Comparison of ENCODE assay signal across 2 cellular contexts in the genomic region with DNA sequence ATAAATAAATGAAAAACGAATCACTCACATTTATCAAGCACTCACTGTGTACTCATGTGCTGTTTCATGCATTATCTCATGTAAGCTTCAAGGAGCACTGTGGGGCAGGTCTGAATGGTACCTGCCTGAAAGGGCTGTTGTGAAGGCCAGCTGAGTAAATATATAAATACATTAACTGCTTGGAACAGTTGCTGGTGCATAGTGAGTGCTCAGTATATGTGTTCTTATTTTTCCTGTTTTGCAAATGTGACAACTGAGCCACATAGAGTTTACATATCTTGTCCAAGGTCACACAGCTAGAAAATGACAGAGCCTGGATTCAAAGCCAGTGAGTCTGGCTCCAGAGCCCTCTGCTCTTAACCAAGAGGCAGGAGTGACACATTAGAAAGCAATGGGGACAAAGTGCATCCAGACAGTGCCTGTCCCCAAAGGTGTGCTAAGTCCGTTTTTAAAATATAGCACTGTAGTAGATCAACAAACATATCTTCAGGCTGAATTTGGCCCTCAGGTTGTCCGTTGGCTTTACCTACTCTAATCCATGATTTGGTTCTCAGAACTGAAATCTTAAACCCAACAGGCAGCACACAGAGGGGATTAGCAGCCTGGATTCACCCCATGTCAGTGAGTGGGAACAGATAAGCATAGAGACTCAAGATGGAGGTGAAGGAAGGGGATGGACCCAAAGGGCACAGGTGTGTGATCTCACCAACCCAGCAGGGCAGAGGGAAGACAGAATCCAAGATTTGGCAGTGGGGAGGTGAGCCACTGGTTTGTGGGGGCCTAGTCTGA.
TF ChIP-seq lines count a peak whose summit lies in the region.

No MANE protein-coding gene starts in this region.

TF ChIP-seq in HCT116, 20 proteins besides CTCF, POLR2A, EP300 and RAD21 (continued from another document):
- TF ChIP-seq, protein P1, sequence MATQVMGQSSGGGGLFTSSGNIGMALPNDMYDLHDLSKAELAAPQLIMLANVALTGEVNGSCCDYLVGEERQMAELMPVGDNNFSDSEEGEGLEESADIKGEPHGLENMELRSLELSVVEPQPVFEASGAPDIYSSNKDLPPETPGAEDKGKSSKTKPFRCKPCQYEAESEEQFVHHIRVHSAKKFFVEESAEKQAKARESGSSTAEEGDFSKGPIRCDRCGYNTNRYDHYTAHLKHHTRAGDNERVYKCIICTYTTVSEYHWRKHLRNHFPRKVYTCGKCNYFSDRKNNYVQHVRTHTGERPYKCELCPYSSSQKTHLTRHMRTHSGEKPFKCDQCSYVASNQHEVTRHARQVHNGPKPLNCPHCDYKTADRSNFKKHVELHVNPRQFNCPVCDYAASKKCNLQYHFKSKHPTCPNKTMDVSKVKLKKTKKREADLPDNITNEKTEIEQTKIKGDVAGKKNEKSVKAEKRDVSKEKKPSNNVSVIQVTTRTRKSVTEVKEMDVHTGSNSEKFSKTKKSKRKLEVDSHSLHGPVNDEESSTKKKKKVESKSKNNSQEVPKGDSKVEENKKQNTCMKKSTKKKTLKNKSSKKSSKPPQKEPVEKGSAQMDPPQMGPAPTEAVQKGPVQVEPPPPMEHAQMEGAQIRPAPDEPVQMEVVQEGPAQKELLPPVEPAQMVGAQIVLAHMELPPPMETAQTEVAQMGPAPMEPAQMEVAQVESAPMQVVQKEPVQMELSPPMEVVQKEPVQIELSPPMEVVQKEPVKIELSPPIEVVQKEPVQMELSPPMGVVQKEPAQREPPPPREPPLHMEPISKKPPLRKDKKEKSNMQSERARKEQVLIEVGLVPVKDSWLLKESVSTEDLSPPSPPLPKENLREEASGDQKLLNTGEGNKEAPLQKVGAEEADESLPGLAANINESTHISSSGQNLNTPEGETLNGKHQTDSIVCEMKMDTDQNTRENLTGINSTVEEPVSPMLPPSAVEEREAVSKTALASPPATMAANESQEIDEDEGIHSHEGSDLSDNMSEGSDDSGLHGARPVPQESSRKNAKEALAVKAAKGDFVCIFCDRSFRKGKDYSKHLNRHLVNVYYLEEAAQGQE (IDR thresholded peaks at IDR 0.05; ENCODE audit: low read depth), result no peak
- no peak for TF ChIP-seq CBX3 (IDR thresholded peaks at IDR 0.05; ENCODE audit: low read depth)
- no peak for TF ChIP-seq JUND (IDR thresholded peaks at IDR 0.05)
- no peak for TF ChIP-seq SIN3A (IDR thresholded peaks at IDR 0.05; ENCODE audit: low read depth)
- no peak for TF ChIP-seq CEBPB (IDR thresholded peaks at IDR 0.05; ENCODE audit: low read depth)
- TF ChIP-seq SP1 (IDR thresholded peaks at IDR 0.05; ENCODE audit: low read depth), result no peak
- TF ChIP-seq, protein P2, sequence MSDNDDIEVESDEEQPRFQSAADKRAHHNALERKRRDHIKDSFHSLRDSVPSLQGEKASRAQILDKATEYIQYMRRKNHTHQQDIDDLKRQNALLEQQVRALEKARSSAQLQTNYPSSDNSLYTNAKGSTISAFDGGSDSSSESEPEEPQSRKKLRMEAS (IDR thresholded peaks at IDR 0.05), result no peak

TF ChIP-seq in liver, 16 proteins besides CTCF, POLR2A, EP300 and RAD21 (continued from another document):
- TF ChIP-seq, protein P3, sequence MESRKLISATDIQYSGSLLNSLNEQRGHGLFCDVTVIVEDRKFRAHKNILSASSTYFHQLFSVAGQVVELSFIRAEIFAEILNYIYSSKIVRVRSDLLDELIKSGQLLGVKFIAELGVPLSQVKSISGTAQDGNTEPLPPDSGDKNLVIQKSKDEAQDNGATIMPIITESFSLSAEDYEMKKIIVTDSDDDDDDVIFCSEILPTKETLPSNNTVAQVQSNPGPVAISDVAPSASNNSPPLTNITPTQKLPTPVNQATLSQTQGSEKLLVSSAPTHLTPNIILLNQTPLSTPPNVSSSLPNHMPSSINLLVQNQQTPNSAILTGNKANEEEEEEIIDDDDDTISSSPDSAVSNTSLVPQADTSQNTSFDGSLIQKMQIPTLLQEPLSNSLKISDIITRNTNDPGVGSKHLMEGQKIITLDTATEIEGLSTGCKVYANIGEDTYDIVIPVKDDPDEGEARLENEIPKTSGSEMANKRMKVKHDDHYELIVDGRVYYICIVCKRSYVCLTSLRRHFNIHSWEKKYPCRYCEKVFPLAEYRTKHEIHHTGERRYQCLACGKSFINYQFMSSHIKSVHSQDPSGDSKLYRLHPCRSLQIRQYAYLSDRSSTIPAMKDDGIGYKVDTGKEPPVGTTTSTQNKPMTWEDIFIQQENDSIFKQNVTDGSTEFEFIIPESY (IDR thresholded peaks at IDR 0.05), result peak; percentile 16
